Comparison of ENCODE assay signal across 8 cellular contexts in the genomic region with DNA sequence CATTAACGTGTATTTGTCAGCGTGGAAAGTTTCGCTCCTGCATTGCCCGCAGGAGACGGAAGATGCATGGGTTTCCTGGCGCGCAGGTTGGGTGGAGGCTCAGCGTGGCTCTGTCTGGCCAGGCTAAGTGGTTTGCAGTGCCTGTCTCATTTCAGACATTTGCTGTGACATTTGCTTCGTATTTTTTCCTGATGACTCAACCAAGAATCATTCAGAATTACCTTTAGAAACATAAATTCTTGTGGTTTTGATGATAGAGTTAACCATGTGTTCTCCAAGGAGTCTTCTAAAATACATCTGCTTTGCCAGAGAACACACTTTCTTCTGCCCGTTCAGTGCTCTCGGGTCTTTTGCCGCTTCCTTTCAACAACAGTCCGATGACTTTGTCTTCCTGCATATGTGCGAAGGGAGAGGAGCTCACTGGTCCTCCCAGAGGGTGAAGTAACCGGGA.
DNase-seq lines count a peak whose midpoint lies in the region; ATAC-seq and TF ChIP-seq lines count a peak whose summit lies in the region.

No MANE protein-coding gene starts in this region.

- no peak for TF ChIP-seq CTCF in Panc1 (IDR thresholded peaks at IDR 0.05)
- TF ChIP-seq CTCF in GM13977 (IDR thresholded peaks at IDR 0.05; ENCODE audit: extremely low read depth, insufficient read depth, missing control alignments) = no peak
- TF ChIP-seq CTCF in right lobe of liver (IDR thresholded peaks at IDR 0.05) = no peak

- peaks cover 8% of the 10 kb centered on the region for H3K36me3 Mint-ChIP-seq in CD4-positive, CD25-positive, alpha-beta regulatory T cell
- H3K36me3 Mint-ChIP-seq in naive B cell = peaks cover 0 to 2% of the 10 kb centered on the region in 2 donors

- no peaks in the 10 kb centered on the region for H3K9me3 ChIP-seq in CD4-positive, CD25-positive, alpha-beta regulatory T cell (ENCODE audit: control insufficient read depth in 2 of 2, low read length in 2 of 2)
- H3K9me3 ChIP-seq in Panc1 (ENCODE audit: control insufficient read depth, insufficient read depth, low read depth, low read length) (no peaks in the 10 kb centered on the region), right lobe of liver (no peaks in the 10 kb centered on the region)

- intact Hi-C loops in Panc1 (cut with micrococcal nuclease; ENCODE audit: unreplicated experiment) (no loop called here), right lobe of liver (cut with DNase I) (no loop called here)

- peaks cover under 1% of the 10 kb centered on the region for H3K36me3 ChIP-seq in CD4-positive, CD25-positive, alpha-beta regulatory T cell (ENCODE audit: control insufficient read depth, insufficient read depth, low read length)
- no peaks in the 10 kb centered on the region for H3K36me3 ChIP-seq in Panc1 (ENCODE audit: control insufficient read depth, insufficient read depth, low read length)
- no peaks in the 10 kb centered on the region for H3K36me3 ChIP-seq in right lobe of liver

- H3K4me3 ChIP-seq in CD4-positive, CD25-positive, alpha-beta regulatory T cell (ENCODE audit: low read depth, low read length) = peak overlapping the region; percentile 71
- H3K4me3 ChIP-seq in Panc1 (ENCODE audit: low read depth in 2 of 2, low read length in 2 of 2) (no peak overlapping the region), right lobe of liver (no peak overlapping the region)

- H3K27me3 Mint-ChIP-seq in CD4-positive, CD25-positive, alpha-beta regulatory T cell = no peaks in the 10 kb centered on the region
- H3K27me3 Mint-ChIP-seq in naive B cell = no peaks in the 10 kb centered on the region

- peak overlapping the region; percentile 55 for H3K27ac ChIP-seq in CD4-positive, CD25-positive, alpha-beta regulatory T cell (ENCODE audit: insufficient read depth, low read length, poor library complexity, severe bottlenecking)
- H3K27ac ChIP-seq in Panc1 (ENCODE audit: low read length) (no peak overlapping the region), right lobe of liver (no peak overlapping the region)

- peaks cover 43 to 82% (median 47%) of the 10 kb centered on the region in 4 donors for H3K4me1 Mint-ChIP-seq in CD4-positive, CD25-positive, alpha-beta regulatory T cell
- peaks cover 31 to 69% (median 63%) of the 10 kb centered on the region in 3 donors for H3K4me1 Mint-ChIP-seq in naive B cell

- CTCF ChIA-PET in Panc1 (lab: Charles Lee) = no interaction called here

- POLR2A ChIA-PET in Panc1 (lab: Charles Lee) = no interaction called here

- peak; percentile 18 to 82 (median 31) for DNase-seq in CD4-positive, CD25-positive, alpha-beta regulatory T cell
- DNase-seq in Panc1 (ENCODE audit: low read depth, low spot score) (no peak), naive B cell (no peak), RPMI8226 (no peak), NCI-H2171 (lab: John Stamatoyannopoulos, UW) (no peak), GM13977 (ENCODE audit: low spot score) (no peak), right lobe of liver (no peak)
- peak; percentile 64 for DNase-seq in activated effector memory CD4-positive, alpha-beta T cell treated with Interleukin-2 at 50 U/mL for 16 hours

- H3K27ac Mint-ChIP-seq in CD4-positive, CD25-positive, alpha-beta regulatory T cell = peak overlapping the region; percentile 84 to 92 (median 92)
- H3K27ac Mint-ChIP-seq in naive B cell = peak overlapping the region in 3 of 6 donors; percentile 44 to 69 (median 67)

- peaks cover 0 to 2% (median 0%) of the 10 kb centered on the region in 7 donors for H3K9me3 Mint-ChIP-seq in CD4-positive, CD25-positive, alpha-beta regulatory T cell
- H3K9me3 Mint-ChIP-seq in naive B cell = no peaks in the 10 kb centered on the region

- no TSS peak for BruUV-seq in Panc1 (replicated peaks; lab: Mats Ljungman, UMichigan)

- ATAC-seq in CD4-positive, CD25-positive, alpha-beta regulatory T cell (ENCODE audit: low read depth in 2 of 2) = peak; percentile 65 to 75
- ATAC-seq in Panc1 = peak; percentile 74
- ATAC-seq in naive B cell (ENCODE audit: low read depth in 2 of 2) = no peak
- no peak for ATAC-seq in right lobe of liver

- in situ Hi-C loops in Panc1 (cut with HindIII; ENCODE audit: low pct_unique_long_range_greater_than_20kb, low sequenced_read_pairs) (no loop called here), GM13977 (cut with MboI; ENCODE audit: low pct_unique_long_range_greater_than_20kb, low sequenced_read_pairs, unreplicated experiment) (no loop called here)

- no peak for TF ChIP-seq POLR2A in right lobe of liver (IDR thresholded peaks at IDR 0.05)

- 82% methylated on average over 15 of the region's 15 CpGs for WGBS in right lobe of liver (ENCODE audit: insufficient coverage, low coverage, low lambda C conversion rate, missing lambda C conversion rate)

- H3K27me3 ChIP-seq in CD4-positive, CD25-positive, alpha-beta regulatory T cell (ENCODE audit: control insufficient read depth, insufficient read depth, low read length) = no peaks in the 10 kb centered on the region
- no peaks in the 10 kb centered on the region for H3K27me3 ChIP-seq in Panc1 (ENCODE audit: control insufficient read depth, insufficient read depth, low read length)
- no peaks in the 10 kb centered on the region for H3K27me3 ChIP-seq in right lobe of liver

- peaks cover 63% of the 10 kb centered on the region for H3K4me1 ChIP-seq in CD4-positive, CD25-positive, alpha-beta regulatory T cell (ENCODE audit: control insufficient read depth, insufficient read depth, low read length, poor library complexity, severe bottlenecking)
- peaks cover 15% of the 10 kb centered on the region for H3K4me1 ChIP-seq in Panc1 (ENCODE audit: control insufficient read depth, insufficient read depth, low read length)
- H3K4me1 ChIP-seq in right lobe of liver = no peaks in the 10 kb centered on the region

- peak overlapping the region in 3 of 4 donors; percentile 56 to 82 (median 77) for H3K4me3 Mint-ChIP-seq in CD4-positive, CD25-positive, alpha-beta regulatory T cell
- peak overlapping the region; percentile 13 to 84 (median 48) for H3K4me3 Mint-ChIP-seq in naive B cell

Comparison
In these comparisons a context has a peak if more than half of its experiments do, and no peak if none do; other contexts are left out.
1. ATAC-seq: peak in CD4-positive, CD25-positive, alpha-beta regulatory T cell (2 of 2) and Panc1 (single experiment); none in naive B cell (0 of 2) and right lobe of liver (0 of 4).
2. DNase-seq: peak in CD4-positive, CD25-positive, alpha-beta regulatory T cell (3 of 3) and activated effector memory CD4-positive, alpha-beta T cell treated with Interleukin-2 at 50 U/mL for 16 hours (single experiment); none in Panc1 (single experiment), naive B cell (single experiment), RPMI8226 (single experiment), NCI-H2171 (single experiment), GM13977 (single experiment) and right lobe of liver (0 of 3).